15 cellular contexts compared by ENCODE assay signal in genomic region chr1:200653022-200653462, GRCh38. TPM values are rescaled to one million over a fixed set of nuclear protein-coding genes. Genes with fewer than 3 reads are reported as not detected.
DNase-seq lines count a peak whose midpoint lies in the region; ATAC-seq, FAIRE-seq and TF ChIP-seq lines count a peak whose summit lies in the region.
"Had no signal": no experiment of that assay in that cellular context is flagged by ENCODE, and none has a peak within 500 bp of the region (broad histone marks: within the 10 kb centered on the region; RNA-seq: fewer than 3 reads in every experiment).

No MANE protein-coding gene starts in this region.

- CTCF ChIA-PET in GM10248 (lab: Yijun Ruan, JAX) (interaction anchor here (1.0 to 1.1 kb wide), 2 partner anchors 13 to 19 kb away, joined by 3 read pairs; no protein-coding TSS in a partner anchor), T-cell (lab: Charles Lee) (no interaction called here)

- no peak overlapping the region for H3K4me3 ChIP-seq in H7 (ENCODE audit: insufficient read depth, low read depth, low read length)
- H3K4me3 ChIP-seq: stomach had no signal

- H3K27me3 Mint-ChIP-seq in T-cell (no peaks in the 10 kb centered on the region), memory B cell (no peaks in the 10 kb centered on the region)

- peak; percentile 53 for ATAC-seq in GM19395 (IDR thresholded peaks at IDR 0.05; ENCODE audit: unreplicated experiment)
- ATAC-seq in T-cell (replicated peaks in 1 of 4) = no peak
- no peak for ATAC-seq in memory B cell (ENCODE audit: low read depth)
- no peak for ATAC-seq in HG03439 (IDR thresholded peaks at IDR 0.05; ENCODE audit: unreplicated experiment)

- H3K4me1 Mint-ChIP-seq in T-cell (peaks cover 10 to 26% (median 14%) of the 10 kb centered on the region in 3 donors), memory B cell (peaks cover 25% of the 10 kb centered on the region)

- H3K27me3 ChIP-seq in H7 (ENCODE audit: control insufficient read depth, insufficient read depth, low read length) = no peaks in the 10 kb centered on the region
- H3K27me3 ChIP-seq: stomach had no signal

- POLR2A ChIA-PET in GM10248 (lab: Yijun Ruan, JAX) = no interaction called here
- POLR2A ChIA-PET in T-cell (lab: Charles Lee) = no interaction called here

- H3K9me3 Mint-ChIP-seq in T-cell (no peaks in the 10 kb centered on the region), memory B cell (no peaks in the 10 kb centered on the region)

- FAIRE-seq in H54 (lab: Jason Lieb, UNC) = no peak
- FAIRE-seq: TTC549 had no signal

- no peak for TF ChIP-seq CTCF in GM10248 (IDR thresholded peaks at IDR 0.05; ENCODE audit: control extremely low read depth, extremely low read depth, low read depth, missing control alignments)

- DNase-seq in GM10248 (ENCODE audit: extremely low spot score) (peak; percentile 39), T-cell (no peak), memory B cell (ENCODE audit: low spot score in 2 of 2) (no peak), H54 (ENCODE audit: insufficient read length, low spot score) (no peak), H7 (no peak), iPS-NIHi7 (ENCODE audit: extremely low spot score) (no peak)
- DNase-seq: activated gamma-delta T cell treated with Interleukin-2 at 50 U/mL for 16 hours, cerebellar nuclear complex, erythroblast, NCI-H510A treated with DMSO at 0.1 percent for 48 hours, RPMI8226, stomach had no signal

- H3K27ac Mint-ChIP-seq in T-cell (peak overlapping the region; percentile 10 to 78), memory B cell (peak overlapping the region; percentile 16)

- H3K4me3 Mint-ChIP-seq in T-cell (no peak overlapping the region), memory B cell (no peak overlapping the region)

- no peak for TF ChIP-seq POLR2A in H54 (IDR thresholded peaks at IDR 0.05; ENCODE audit: low read depth, low read length)

- H3K36me3 Mint-ChIP-seq in T-cell = peaks cover 48% of the 10 kb centered on the region
- H3K36me3 Mint-ChIP-seq in memory B cell = peaks cover 27% of the 10 kb centered on the region

- peaks cover 6% of the 10 kb centered on the region for H3K36me3 ChIP-seq in H7 (replicated peaks; ENCODE audit: control insufficient read depth, insufficient read depth, low read length)

RNA-seq across cellular contexts. Expression of gene DDX59, which starts 16.7 kb away (rescaled TPM):
- 10 to 100 TPM; 19.2 to 38.7 (median 31.7) TPM for total RNA-seq in T-cell
- total RNA-seq in H7 (2014; rRNA removed; shearing (Covaris generic)) = 29.8 and 39.0 TPM in 2 replicates

RNA-seq across cellular contexts. Expression of gene KIF14, which starts 32.5 kb away (rescaled TPM):
- under 1 TPM; 0.03 to 0.33 (median 0.19) TPM for total RNA-seq in T-cell
- total RNA-seq in H7 (2014; rRNA removed; shearing (Covaris generic)) = 16.3 and 26.9 TPM in 2 replicates

Comparison
In these comparisons a context has a peak if more than half of its experiments do, and no peak if none do; other contexts are left out.
1. RNA of gene KIF14, which starts 32.5 kb away (total RNA-seq): 16.3 to 26.9 TPM in H7; 0.03 to 0.33 TPM in T-cell; every median in the first group is over 10 times any median in the second.